In the genomic region with DNA sequence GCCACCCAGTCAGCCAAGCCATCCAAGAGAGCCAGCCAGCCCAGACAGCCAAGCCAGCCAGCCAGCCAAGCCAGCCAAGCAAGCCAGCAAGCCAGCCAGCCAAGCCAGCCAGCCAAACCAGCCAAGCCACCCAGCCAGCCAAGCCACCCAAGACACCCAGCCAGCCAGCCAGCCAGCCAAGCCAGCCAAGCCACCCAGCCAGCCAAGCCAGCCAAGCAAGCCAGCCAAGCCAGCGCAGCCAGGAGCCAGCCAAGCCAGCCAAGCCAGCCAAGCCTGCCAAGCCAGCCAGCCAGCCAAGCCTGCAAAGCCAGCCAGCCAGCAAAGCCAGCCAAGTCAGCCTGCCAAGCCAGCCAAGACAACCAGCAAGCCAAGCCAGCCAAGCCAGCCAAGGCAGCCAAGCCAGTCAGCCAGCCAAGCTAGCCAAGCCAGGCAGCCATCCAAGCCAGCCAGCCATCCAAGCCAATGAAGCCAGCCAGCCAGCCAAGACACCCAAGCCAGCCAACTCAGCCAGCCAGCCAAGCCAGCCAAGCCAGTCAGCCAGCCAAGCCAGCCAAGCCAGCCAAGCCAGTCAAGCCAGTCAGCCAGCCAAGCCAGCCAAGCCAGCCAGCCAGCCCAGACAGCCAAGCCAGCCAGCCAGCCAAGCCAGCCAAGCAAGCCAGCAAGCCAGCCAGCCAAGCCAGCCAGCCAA, we compare ENCODE assay signal across 7 cellular contexts.
DNase-seq lines count a peak whose midpoint lies in the region; ATAC-seq, FAIRE-seq and TF ChIP-seq lines count a peak whose summit lies in the region.
"Not testable (repeated sequence)": the region's sequence is repeated elsewhere in the genome, so short reads cannot be mapped to it uniquely, and the experiment has no call there.

No MANE protein-coding gene starts in this region.

- CTCF ChIA-PET in H1 (lab: Charles Lee; ENCODE audit: partially characterized antibody) = not testable (repeated sequence)

- not testable (repeated sequence) for DNase-seq in H9
- peak; percentile 1 to 57 for DNase-seq in activated naive CD4-positive, alpha-beta T cell treated with anti-CD3 and anti-CD28 coated beads, Interleukin-2, amount 50 U/mL, for 72 hours (ENCODE audit: low spot score in 2 of 2)
- DNase-seq in H1 (ENCODE audit: low read depth in 1 of 2, low spot score in 2 of 2) = peak in 1 of 2 experiments; percentile 45
- DNase-seq in cardiac septum (ENCODE audit: low spot score) = peak; percentile 80
- DNase-seq in left lung = peak; percentile 35 to 88
- DNase-seq in osteocyte (ENCODE audit: extremely low spot score, unreplicated experiment) = peak; percentile 86
- DNase-seq in spleen = peak; percentile 65

- not testable (repeated sequence) for H3K9ac ChIP-seq in H9 (ENCODE audit: extremely low read depth, insufficient read length, low read length); H1 (replicated peaks in 1 of 4; ENCODE audit: extremely low read depth in 1 of 4, low read depth in 3 of 4, low read length in 3 of 4)

- not testable (repeated sequence) for H3K4me1 Mint-ChIP-seq in H9; osteocyte (ENCODE audit: unreplicated experiment)

- H4K20me1 ChIP-seq in H9 (ENCODE audit: control insufficient read depth, insufficient read depth, insufficient read length); H1 (replicated peaks in 1 of 2; ENCODE audit: control insufficient read depth in 1 of 2, insufficient read depth in 2 of 2, low read length in 2 of 2): not testable (repeated sequence)

- H3K36me3 ChIP-seq in H1 (ENCODE audit: control insufficient read depth in 2 of 4, insufficient read depth in 4 of 4, low read length in 3 of 4); left lung; spleen: not testable (repeated sequence)

- H3T11ph ChIP-seq in H9 (ENCODE audit: low read length) = not testable (repeated sequence)

- H3K14ac ChIP-seq in H9 (ENCODE audit: insufficient read depth, low read length); H1 (ENCODE audit: insufficient read length): not testable (repeated sequence)

- H4K8ac ChIP-seq in H9 (replicated peaks; ENCODE audit: insufficient read length, low read depth, low read length) = not testable (repeated sequence)
- peak overlapping the region; percentile 86; the same call in 1 of the 2 replicates for H4K8ac ChIP-seq in H1 (ENCODE audit: extremely low read depth, insufficient read depth, low read length)

- H3K9me3 Mint-ChIP-seq in H9; activated naive CD4-positive, alpha-beta T cell treated with anti-CD3 and anti-CD28 coated beads, Interleukin-2, amount 50 U/mL, for 72 hours; osteocyte (ENCODE audit: unreplicated experiment): not testable (repeated sequence)

- not testable (repeated sequence) for H2BK20ac ChIP-seq in H9 (ENCODE audit: low read depth, low read length, poor library complexity, severe bottlenecking); H1 (ENCODE audit: low read length)

- H3K79me1 ChIP-seq in H9 (ENCODE audit: insufficient read depth, low read depth, low read length, poor library complexity, severe bottlenecking); H1 (ENCODE audit: low read depth, low read length): not testable (repeated sequence)

- not testable (repeated sequence) for H3K27ac ChIP-seq in H9 (ENCODE audit: insufficient read length, low read depth, low read length); H1 (ENCODE audit: low read depth, low read length); left lung; spleen

- not testable (repeated sequence) for H3K27me3 Mint-ChIP-seq in H9 (ENCODE audit: low read depth); osteocyte (ENCODE audit: unreplicated experiment)

- H2AK5ac ChIP-seq in H9 (ENCODE audit: insufficient read length, low read length); H1 (ENCODE audit: low read depth, low read length): not testable (repeated sequence)

- H2BK5ac ChIP-seq in H9 (ENCODE audit: insufficient read length, low read length); H1 (ENCODE audit: low read depth, low read length): not testable (repeated sequence)

- not testable (repeated sequence) for H3K23me2 ChIP-seq in H9 (ENCODE audit: insufficient read length, low read depth, low read length, poor library complexity, severe bottlenecking); H1 (ENCODE audit: low read depth, low read length)

- not testable (repeated sequence) for H4K91ac ChIP-seq in H9 (ENCODE audit: insufficient read length, low read depth, low read length); H1 (replicated peaks; ENCODE audit: insufficient read length, low read length)

- H2BK15ac ChIP-seq in H9 (ENCODE audit: low read depth, low read length); H1 (ENCODE audit: low read length): not testable (repeated sequence)

- not testable (repeated sequence) for H4K5ac ChIP-seq in H9 (ENCODE audit: insufficient read length, low read depth, low read length); H1 (ENCODE audit: insufficient read length, low read depth, low read length)

- not testable (repeated sequence) for H2BK12ac ChIP-seq in H9 (ENCODE audit: insufficient read length, low read depth, low read length); H1 (ENCODE audit: low read depth, low read length)

- H3K36me3 Mint-ChIP-seq in H9 (ENCODE audit: insufficient read depth in 1 of 3, low read depth in 3 of 3); activated naive CD4-positive, alpha-beta T cell treated with anti-CD3 and anti-CD28 coated beads, Interleukin-2, amount 50 U/mL, for 72 hours; osteocyte (ENCODE audit: unreplicated experiment): not testable (repeated sequence)

- not testable (repeated sequence) for H3K18ac ChIP-seq in H9 (ENCODE audit: insufficient read length, low read depth, low read length); H1 (ENCODE audit: extremely low read depth, low read length)

- not testable (repeated sequence) for H2BK120ac ChIP-seq in H9 (ENCODE audit: low read depth, low read length, poor library complexity, severe bottlenecking); H1 (replicated peaks; ENCODE audit: low read depth, low read length)

- intact Hi-C loops in cardiac septum (cut with DNase I); left lung (cut with DNase I); spleen (cut with DNase I; ENCODE audit: low total_unique reads): not testable (repeated sequence)

- not testable (repeated sequence) for H3K27ac Mint-ChIP-seq in H9; activated naive CD4-positive, alpha-beta T cell treated with anti-CD3 and anti-CD28 coated beads, Interleukin-2, amount 50 U/mL, for 72 hours; osteocyte (ENCODE audit: unreplicated experiment)

- not testable (repeated sequence) for H2AFZ ChIP-seq in H9 (ENCODE audit: low read length); H1 (ENCODE audit: low read length)

- ATAC-seq in activated naive CD4-positive, alpha-beta T cell treated with anti-CD3 and anti-CD28 coated beads, Interleukin-2, amount 50 U/mL, for 72 hours; left lung: not testable (repeated sequence)

- TF ChIP-seq EP300 in H1 (IDR thresholded peaks at IDR 0.05; ENCODE audit: borderline replicate concordance in 1 of 2, low read depth in 2 of 2, low read length in 2 of 2) = not testable (repeated sequence)

- POLR2A ChIA-PET in H1 (lab: Charles Lee; ENCODE audit: partially characterized antibody) = not testable (repeated sequence)

- not testable (repeated sequence) for H3K9me3 ChIP-seq in H9 (ENCODE audit: control insufficient read depth, low read depth, low read length); H1 (ENCODE audit: insufficient read depth in 2 of 2, low read depth in 1 of 2, low read length in 1 of 2); left lung; spleen

- peak overlapping the region; percentile 71; the same call in 1 of the 2 replicates for H3K4ac ChIP-seq in H9 (ENCODE audit: low read depth, low read length)
- H3K4ac ChIP-seq in H1 (replicated peaks; ENCODE audit: insufficient read length, low read depth, low read length) = not testable (repeated sequence)

- not testable (repeated sequence) for H3K79me2 ChIP-seq in H9 (ENCODE audit: insufficient read depth, low read length); H1 (ENCODE audit: control insufficient read depth in 1 of 2, insufficient read depth in 2 of 2, low read length in 2 of 2)

- not testable (repeated sequence) for H3K56ac ChIP-seq in H9 (ENCODE audit: insufficient read length, low read depth, low read length); H1 (replicated peaks; ENCODE audit: insufficient read length, low read depth, low read length)

- H3K4me3 ChIP-seq in H1 (ENCODE audit: extremely low read depth in 1 of 4, insufficient read depth in 2 of 4, low read depth in 3 of 4, low read length in 4 of 4); left lung; spleen: not testable (repeated sequence)

- FAIRE-seq in H1 (lab: Jason Lieb, UNC) = not testable (repeated sequence)

- not testable (repeated sequence) for TF ChIP-seq POLR2A in H1 (IDR thresholded peaks at IDR 0.05; ENCODE audit: control extremely low read depth in 1 of 2, low read depth in 2 of 2, low read length in 2 of 2); spleen (IDR thresholded peaks at IDR 0.05)

- H3K4me2 ChIP-seq in H9 (ENCODE audit: insufficient read depth, insufficient read length, low read length); H1 (ENCODE audit: insufficient read depth in 1 of 2, low read depth in 2 of 2, low read length in 2 of 2): not testable (repeated sequence)

- not testable (repeated sequence) for H3K4me1 ChIP-seq in H9 (ENCODE audit: insufficient read depth, low read length); H1 (replicated peaks in 1 of 4; ENCODE audit: control insufficient read depth in 3 of 4, insufficient read depth in 4 of 4, low read length in 3 of 4); left lung; spleen

- not testable (repeated sequence) for H3K27me3 ChIP-seq in H9 (ENCODE audit: insufficient read depth, low read length); H1 (replicated peaks in 1 of 4; ENCODE audit: control insufficient read depth in 3 of 4, extremely low read depth in 1 of 4, insufficient read depth in 3 of 4, low read length in 3 of 4); left lung; spleen (replicated peaks in 1 of 7)

- WGBS in H9 (ENCODE audit: extremely low coverage, insufficient read length, low lambda C conversion rate) = no CpG with 5 or more reads among the region's 1 CpG
- whole genome bisulfite sequencing in H1 (ENCODE audit: extremely low coverage in 1 of 2, insufficient coverage in 1 of 2, insufficient read length in 1 of 2, insufficient replicate concordance in 2 of 2, low coverage in 1 of 2, low lambda C conversion rate in 2 of 2, missing lambda C conversion rate in 1 of 2), 2 experiments = 56% methylated on average over 1 of the region's 1 CpG; no CpG with 5 or more reads in 1 of the 2 experiments
- WGBS in spleen, 5 donors = 57 to 91% (median 74%) methylated on average over 1 of the region's 1 CpG

- TF ChIP-seq RAD21 in H1 (IDR thresholded peaks at IDR 0.05 in 1 of 2, conservative IDR thresholded peaks at IDR 0.05 in 1 of 2; ENCODE audit: low read depth in 2 of 2, low read length in 2 of 2) = not testable (repeated sequence)

- not testable (repeated sequence) for H3K23ac ChIP-seq in H9 (ENCODE audit: insufficient read length, low read depth, low read length); H1 (ENCODE audit: insufficient read length)

- not testable (repeated sequence) for H3K4me3 Mint-ChIP-seq in H9; osteocyte (ENCODE audit: unreplicated experiment)

- not testable (repeated sequence) for TF ChIP-seq CTCF in H9 (conservative IDR thresholded peaks at IDR 0.05); H1 (IDR thresholded peaks at IDR 0.05; ENCODE audit: control extremely low read depth in 1 of 3, insufficient read depth in 1 of 3, low read depth in 1 of 3, low read length in 3 of 3); left lung (IDR thresholded peaks at IDR 0.05); osteocyte (IDR thresholded peaks at IDR 0.05); spleen (IDR thresholded peaks at IDR 0.05 in 8 of 11, conservative IDR thresholded peaks at IDR 0.05 in 3 of 11)
